In genomic region chr14:100486025-100486828, GRCh38 we compare ENCODE assay signal across 9 cellular contexts.
DNase-seq lines count a peak whose midpoint lies in the region; ATAC-seq and TF ChIP-seq lines count a peak whose summit lies in the region.
"Had no signal": no experiment of that assay in that cellular context is flagged by ENCODE, and none has a peak within 500 bp of the region (broad histone marks: within the 10 kb centered on the region; RNA-seq: fewer than 3 reads in every experiment).

No MANE protein-coding gene starts in this region.

- no CpG with 5 or more reads among the region's 21 CpGs for WGBS in IMR-90 (ENCODE audit: extremely low coverage in 2 of 2, insufficient read length in 1 of 2), 2 experiments
- 46 to 53% methylated on average over 15 to 18 of the region's 21 CpGs for WGBS in gastroesophageal sphincter (ENCODE audit: low coverage in 1 of 2), 2 donors

- no peak overlapping the region for H3K56ac ChIP-seq in IMR-90 (ENCODE audit: extremely low read depth, insufficient read depth, low read length)

- no peak overlapping the region for H2BK5ac ChIP-seq in IMR-90 (ENCODE audit: low read depth, low read length, poor library complexity, severe bottlenecking)

- POLR2A ChIA-PET in IMR-90 (lab: Charles Lee; ENCODE audit: unreplicated experiment): no interaction called here

- no peak overlapping the region for H3K27ac ChIP-seq in IMR-90 (ENCODE audit: insufficient read depth, low read length)
- H3K27ac ChIP-seq in SK-N-MC: no peak overlapping the region
- H3K27ac ChIP-seq in gastroesophageal sphincter: no peak overlapping the region
- H3K27ac ChIP-seq: KMS-11 had no signal

- peaks cover 15% of the 10 kb centered on the region for H3K4me1 Mint-ChIP-seq in activated naive CD8-positive, alpha-beta T cell treated with anti-CD3 and anti-CD28 coated beads for 36 hours

- TF ChIP-seq POLR2A in IMR-90 (IDR thresholded peaks at IDR 0.05; ENCODE audit: low read depth, low read length): no peak
- TF ChIP-seq POLR2A in gastroesophageal sphincter (IDR thresholded peaks at IDR 0.05): no peak

- H3K27ac Mint-ChIP-seq in activated naive CD8-positive, alpha-beta T cell treated with anti-CD3 and anti-CD28 coated beads for 36 hours: no peak overlapping the region

- no peak overlapping the region for H3K14ac ChIP-seq in IMR-90 (replicated peaks; ENCODE audit: low read depth, low read length)

- no peak overlapping the region for H3K4me3 Mint-ChIP-seq in activated naive CD8-positive, alpha-beta T cell treated with anti-CD3 and anti-CD28 coated beads for 36 hours

- no peaks in the 10 kb centered on the region for H3K9me3 Mint-ChIP-seq in activated naive CD8-positive, alpha-beta T cell treated with anti-CD3 and anti-CD28 coated beads for 36 hours

- H3K9ac ChIP-seq in IMR-90 (ENCODE audit: low read depth, low read length) (no peak overlapping the region), SK-N-MC (ENCODE audit: insufficient read length) (no peak overlapping the region)
- H3K9ac ChIP-seq: KMS-11 had no signal

- no peaks in the 10 kb centered on the region; a peak in 1 of 4 replicates for H3K79me1 ChIP-seq in IMR-90 (ENCODE audit: low read depth in 1 of 2, low read length in 2 of 2)

- TF ChIP-seq CTCF in IMR-90 (conservative IDR thresholded peaks at IDR 0.05; ENCODE audit: low read depth, low read length): no peak
- no peak for TF ChIP-seq CTCF in gastroesophageal sphincter (IDR thresholded peaks at IDR 0.05)

- dilution Hi-C loops in IMR-90 (cut with HindIII; ENCODE audit: low sequenced_read_pairs, unreplicated experiment): no loop called here

- H2AK5ac ChIP-seq in IMR-90 (ENCODE audit: low read depth, low read length): no peak overlapping the region

- H3K36me3 ChIP-seq in IMR-90 (ENCODE audit: control insufficient read depth, insufficient read depth, low read length): peaks cover 5% of the 10 kb centered on the region; the same call in 1 of the 2 replicates
- no peaks in the 10 kb centered on the region for H3K36me3 ChIP-seq in SK-N-MC (ENCODE audit: insufficient read depth, low read length)
- peaks cover 0 to 23% of the 10 kb centered on the region in 2 donors for H3K36me3 ChIP-seq in gastroesophageal sphincter

- H3K9me1 ChIP-seq in IMR-90 (ENCODE audit: insufficient read depth, low read length): peaks cover 9% of the 10 kb centered on the region; the same call in 1 of the 2 replicates

- TF ChIP-seq EP300 in gastroesophageal sphincter (IDR thresholded peaks at IDR 0.05): no peak

- DNase-seq in COLO829 (ENCODE audit: low spot score) (peak; percentile 63), IMR-90 (peak; percentile 65), SK-N-MC (ENCODE audit: low read depth, low spot score) (peak; percentile 34), iPS-NIHi11 (ENCODE audit: low spot score) (peak; percentile 95)
- peak; percentile 59 for DNase-seq in activated naive CD8-positive, alpha-beta T cell treated with anti-CD3 and anti-CD28 coated beads for 36 hours
- DNase-seq in stimulated activated CD4-positive, alpha-beta T cell treated with anti-CD3 and anti-CD28 coated beads, Interleukin-4, amount 100 ng/mL, for 48 hours (ENCODE audit: low read depth in 2 of 2): peak; percentile 44 to 67

- no peak overlapping the region for H2BK15ac ChIP-seq in IMR-90 (ENCODE audit: low read depth, low read length)

- no peak overlapping the region for H4K5ac ChIP-seq in IMR-90 (ENCODE audit: low read depth, low read length)

- no peak overlapping the region for H2BK20ac ChIP-seq in IMR-90 (ENCODE audit: low read depth, low read length)

- H3K27me3 Mint-ChIP-seq in activated naive CD8-positive, alpha-beta T cell treated with anti-CD3 and anti-CD28 coated beads for 36 hours: no peaks in the 10 kb centered on the region

- CTCF ChIA-PET in IMR-90 (lab: Yijun Ruan, JAX): interaction anchor here (0.9 to 1.5 kb wide), 2 partner anchors 10 to 69 kb away, joined by 3 to 5 read pairs; no protein-coding TSS in a partner anchor

- in situ Hi-C loops in IMR-90 (cut with MboI; ENCODE audit: low sequenced_read_pairs): no loop called here

- no TSS peak for BruUV-seq in IMR-90 (replicated peaks; lab: Mats Ljungman, UMichigan)

- no peak overlapping the region for H2BK120ac ChIP-seq in IMR-90 (ENCODE audit: low read depth, low read length)

- ATAC-seq in GM21367 (IDR thresholded peaks at IDR 0.05; ENCODE audit: unreplicated experiment): peak; percentile 70
- peak; percentile 94 for ATAC-seq in IMR-90 (ENCODE audit: low read depth)
- ATAC-seq in gastroesophageal sphincter: no peak

- H3K4me3 ChIP-seq in IMR-90 (ENCODE audit: insufficient read depth, low read depth, low read length) (no peak overlapping the region), SK-N-MC (no peak overlapping the region), gastroesophageal sphincter (no peak overlapping the region)

- H4K91ac ChIP-seq in IMR-90 (ENCODE audit: insufficient read depth, low read depth, low read length): no peak overlapping the region

- peaks cover 26% of the 10 kb centered on the region for H4K20me1 ChIP-seq in IMR-90 (ENCODE audit: insufficient read depth, low read length)

- no peak overlapping the region for H3K4me2 ChIP-seq in IMR-90 (ENCODE audit: low read depth, low read length)
- H3K4me2 ChIP-seq: KMS-11 had no signal

- no peak overlapping the region for H3K23ac ChIP-seq in IMR-90 (ENCODE audit: low read depth, low read length)

- no peak for TF ChIP-seq RAD21 in IMR-90 (IDR thresholded peaks at IDR 0.05; ENCODE audit: low read length)

- H3K4ac ChIP-seq in IMR-90 (ENCODE audit: low read depth, low read length): no peak overlapping the region

- no peak overlapping the region for H2AK9ac ChIP-seq in IMR-90 (replicated peaks; ENCODE audit: low read depth, low read length, poor library complexity)

- no peak overlapping the region for H2AFZ ChIP-seq in IMR-90 (replicated peaks; ENCODE audit: low read length, poor library complexity)

- no peak overlapping the region for H4K8ac ChIP-seq in IMR-90 (ENCODE audit: low read depth in 2 of 2, low read length in 2 of 2)

- H3K18ac ChIP-seq in IMR-90 (ENCODE audit: low read depth, low read length): no peak overlapping the region

- H3K4me1 ChIP-seq in IMR-90 (ENCODE audit: control insufficient read depth, insufficient read depth, low read length) (no peaks in the 10 kb centered on the region), gastroesophageal sphincter (no peaks in the 10 kb centered on the region)

- peaks cover 19% of the 10 kb centered on the region for H3K36me3 Mint-ChIP-seq in activated naive CD8-positive, alpha-beta T cell treated with anti-CD3 and anti-CD28 coated beads for 36 hours

- H3K9me3 ChIP-seq in IMR-90 (ENCODE audit: control insufficient read depth, insufficient read depth, low read length): no peaks in the 10 kb centered on the region
- H3K9me3 ChIP-seq in SK-N-MC (ENCODE audit: low read depth, low read length): no peaks in the 10 kb centered on the region
- H3K9me3 ChIP-seq in gastroesophageal sphincter: no peaks in the 10 kb centered on the region

- H3K27me3 ChIP-seq in IMR-90 (ENCODE audit: control insufficient read depth, insufficient read depth, low read length) (no peaks in the 10 kb centered on the region), gastroesophageal sphincter (no peaks in the 10 kb centered on the region)

- intact Hi-C loops in IMR-90 (cut with micrococcal nuclease): no loop called here

TF ChIP-seq in IMR-90, 13 proteins besides CTCF, POLR2A, EP300 and RAD21:
- TF ChIP-seq SMC3 (IDR thresholded peaks at IDR 0.05; ENCODE audit: low read depth, low read length) (0 out of 2 replicates have a peak, but pooled peaks have one; percentile 4), MAZ (IDR thresholded peaks at IDR 0.05; ENCODE audit: borderline replicate concordance, low read depth, low read length) (no peak)

Comparison
In these comparisons a context has a peak if more than half of its experiments do, and no peak if none do; other contexts are left out.
1. DNase-seq: peak in every context shown above with its lines; median percentile 95 in iPS-NIHi11; 65 in IMR-90; 63 in COLO829; 59 in activated naive CD8-positive, alpha-beta T cell treated with anti-CD3 and anti-CD28 coated beads for 36 hours; 56 in stimulated activated CD4-positive, alpha-beta T cell treated with anti-CD3 and anti-CD28 coated beads, Interleukin-4, amount 100 ng/mL, for 48 hours; 34 in SK-N-MC.